1 cellular context compared by ENCODE assay signal in the genomic region with DNA sequence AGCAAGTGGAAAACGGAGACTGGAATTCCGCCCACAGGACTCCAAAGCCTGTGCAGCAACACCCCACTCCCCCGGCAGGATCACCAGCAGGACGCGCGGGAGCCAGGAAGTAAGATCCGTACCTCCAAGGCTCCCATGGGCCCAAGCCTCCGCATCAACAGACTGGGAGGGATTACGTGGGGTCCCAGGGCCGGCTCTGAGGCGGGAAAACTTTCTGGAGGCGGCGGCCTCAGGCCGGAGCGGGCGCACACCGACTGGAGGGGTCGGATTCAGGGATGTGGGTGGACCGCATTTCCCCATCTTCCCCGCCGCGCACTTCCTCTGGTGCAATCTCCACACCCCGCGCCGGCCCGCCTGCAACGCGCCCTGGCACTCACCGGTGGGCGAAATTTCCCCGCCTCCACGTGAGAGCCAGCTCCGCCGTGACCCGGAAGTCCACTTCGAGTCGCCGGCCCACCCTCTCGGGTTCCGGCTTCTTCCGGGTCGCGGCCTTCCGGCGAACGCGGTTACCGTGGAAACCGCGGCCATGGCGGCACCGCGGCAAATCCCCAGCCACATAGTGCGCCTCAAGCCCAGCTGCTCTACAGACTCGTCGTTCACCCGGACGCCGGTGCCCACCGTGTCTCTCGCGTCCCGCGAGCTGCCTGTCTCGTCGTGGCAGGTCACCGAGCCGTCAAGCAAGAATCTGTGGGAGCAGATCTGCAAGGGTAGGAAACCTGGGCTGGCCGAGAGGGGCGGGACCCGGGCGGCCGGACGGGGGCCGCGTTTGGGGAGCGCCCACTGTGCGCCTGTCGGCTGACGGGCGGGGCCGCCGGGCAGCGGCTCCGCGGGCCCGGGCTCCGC.
TF ChIP-seq lines count a peak whose summit lies in the region.

Gene IQCK, plus strand, starts transcription at position 491 of the 843 bp plus-strand sequence. Its CDS starts 36 bp downstream, at position 527.
A gene with protein sequence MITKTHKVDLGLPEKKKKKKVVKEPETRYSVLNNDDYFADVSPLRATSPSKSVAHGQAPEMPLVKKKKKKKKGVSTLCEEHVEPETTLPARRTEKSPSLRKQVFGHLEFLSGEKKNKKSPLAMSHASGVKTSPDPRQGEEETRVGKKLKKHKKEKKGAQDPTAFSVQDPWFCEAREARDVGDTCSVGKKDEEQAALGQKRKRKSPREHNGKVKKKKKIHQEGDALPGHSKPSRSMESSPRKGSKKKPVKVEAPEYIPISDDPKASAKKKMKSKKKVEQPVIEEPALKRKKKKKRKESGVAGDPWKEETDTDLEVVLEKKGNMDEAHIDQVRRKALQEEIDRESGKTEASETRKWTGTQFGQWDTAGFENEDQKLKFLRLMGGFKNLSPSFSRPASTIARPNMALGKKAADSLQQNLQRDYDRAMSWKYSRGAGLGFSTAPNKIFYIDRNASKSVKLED (minus strand): TSS at position 447 of the 843 bp plus-strand sequence. CDS start 3,192 bp downstream, outside the sequence.

TF ChIP-seq in K562, 482 proteins besides CTCF, POLR2A, EP300 and RAD21 (continued from another document and continues in another):
- TF ChIP-seq ZBTB43 (CRISPR knock-in tag; IDR thresholded peaks at IDR 0.05) (no peak), TCF15 (CRISPR knock-in tag; IDR thresholded peaks at IDR 0.05) (no peak), WHSC1 (IDR thresholded peaks at IDR 0.05; ENCODE audit: low read length) (no peak), ZNF217 (CRISPR knock-in tag; IDR thresholded peaks at IDR 0.05) (no peak), FIP1L1 (IDR thresholded peaks at IDR 0.05; ENCODE audit: low read depth, low read length, poor library complexity, severe bottlenecking) (peak; percentile 56), MTA2 (IDR thresholded peaks at IDR 0.05; ENCODE audit: low read depth) (peak; percentile 82), NR2C1 (IDR thresholded peaks at IDR 0.05) (peak; percentile 99), NR2C1 (tag; IDR thresholded peaks at IDR 0.05) (peak; percentile 99), ZKSCAN1 (IDR thresholded peaks at IDR 0.05; ENCODE audit: low read depth, low read length) (0 out of 2 replicates have a peak, but pooled peaks have one; percentile 13), KAT2B (IDR thresholded peaks at IDR 0.05; ENCODE audit: low read depth, low read length) (no peak), ZNF655 (CRISPR knock-in tag; IDR thresholded peaks at IDR 0.05) (no peak), SIRT6 (IDR thresholded peaks at IDR 0.05; ENCODE audit: low read depth, low read length) (no peak), RFX1 (IDR thresholded peaks at IDR 0.05) (peak; percentile 96), SRF (CRISPR knock-in tag; IDR thresholded peaks at IDR 0.05) (no peak), RBM14 (IDR thresholded peaks at IDR 0.05; ENCODE audit: borderline replicate concordance, insufficient read depth, low read depth, low read length) (no peak), E2F3 (CRISPR knock-in tag; IDR thresholded peaks at IDR 0.05) (0 out of 2 replicates have a peak, but pooled peaks have one; percentile 67), ZNF408 (CRISPR knock-in tag; IDR thresholded peaks at IDR 0.05; ENCODE audit: low read depth) (no peak), HINFP (tag; conservative IDR thresholded peaks at IDR 0.05; ENCODE audit: low read depth) (no peak), ZSCAN29 (IDR thresholded peaks at IDR 0.05) (no peak), HMGN3 (IDR thresholded peaks at IDR 0.05; ENCODE audit: borderline replicate concordance, extremely low read depth, insufficient read length, low read depth, low read length) (peak; percentile 83), BRD4 (IDR thresholded peaks at IDR 0.05) (0 out of 2 replicates have a peak, but pooled peaks have one; percentile 43), ATF6 (CRISPR knock-in tag; IDR thresholded peaks at IDR 0.05) (no peak; the same call in 1 of the 2 replicates), ZNF140 (CRISPR knock-in tag; IDR thresholded peaks at IDR 0.05) (no peak), CEBPG (CRISPR knock-in tag; IDR thresholded peaks at IDR 0.05) (peak; percentile 29; the same call in 1 of the 2 replicates), CEBPG (tag; conservative IDR thresholded peaks at IDR 0.05 in 1 of 2, IDR thresholded peaks at IDR 0.05 in 1 of 2) (no peak), CBX8 (IDR thresholded peaks at IDR 0.05; ENCODE audit: borderline replicate concordance, extremely low read depth, low read depth, low read length, poor library complexity, severe bottlenecking) (no peak), RAD51 (IDR thresholded peaks at IDR 0.05; ENCODE audit: borderline replicate concordance, low read depth) (no peak), CBX2 (IDR thresholded peaks at IDR 0.05; ENCODE audit: insufficient read depth, low read length, poor library complexity, severe bottlenecking) (no peak), COPS2 (conservative IDR thresholded peaks at IDR 0.05) (no peak), ZBED1 (IDR thresholded peaks at IDR 0.05) (no peak), SETDB1 (IDR thresholded peaks at IDR 0.05; ENCODE audit: low read length) (no peak), POLR2H (tag; IDR thresholded peaks at IDR 0.05; ENCODE audit: low read depth) (no peak), CUX1 (CRISPR knock-in tag; IDR thresholded peaks at IDR 0.05) (no peak), ZNF143 (CRISPR knock-in tag; IDR thresholded peaks at IDR 0.05) (no peak), TEAD2 (tag; IDR thresholded peaks at IDR 0.05) (no peak), SMAD3 (CRISPR knock-in tag; conservative IDR thresholded peaks at IDR 0.05) (no peak), NUFIP1 (IDR thresholded peaks at IDR 0.05; ENCODE audit: partially characterized antibody) (no peak)
- TF ChIP-seq, protein P1, sequence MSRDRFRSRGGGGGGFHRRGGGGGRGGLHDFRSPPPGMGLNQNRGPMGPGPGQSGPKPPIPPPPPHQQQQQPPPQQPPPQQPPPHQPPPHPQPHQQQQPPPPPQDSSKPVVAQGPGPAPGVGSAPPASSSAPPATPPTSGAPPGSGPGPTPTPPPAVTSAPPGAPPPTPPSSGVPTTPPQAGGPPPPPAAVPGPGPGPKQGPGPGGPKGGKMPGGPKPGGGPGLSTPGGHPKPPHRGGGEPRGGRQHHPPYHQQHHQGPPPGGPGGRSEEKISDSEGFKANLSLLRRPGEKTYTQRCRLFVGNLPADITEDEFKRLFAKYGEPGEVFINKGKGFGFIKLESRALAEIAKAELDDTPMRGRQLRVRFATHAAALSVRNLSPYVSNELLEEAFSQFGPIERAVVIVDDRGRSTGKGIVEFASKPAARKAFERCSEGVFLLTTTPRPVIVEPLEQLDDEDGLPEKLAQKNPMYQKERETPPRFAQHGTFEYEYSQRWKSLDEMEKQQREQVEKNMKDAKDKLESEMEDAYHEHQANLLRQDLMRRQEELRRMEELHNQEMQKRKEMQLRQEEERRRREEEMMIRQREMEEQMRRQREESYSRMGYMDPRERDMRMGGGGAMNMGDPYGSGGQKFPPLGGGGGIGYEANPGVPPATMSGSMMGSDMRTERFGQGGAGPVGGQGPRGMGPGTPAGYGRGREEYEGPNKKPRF (IDR thresholded peaks at IDR 0.05; ENCODE audit: low read depth, low read length): no peak
- TF ChIP-seq, protein P2, sequence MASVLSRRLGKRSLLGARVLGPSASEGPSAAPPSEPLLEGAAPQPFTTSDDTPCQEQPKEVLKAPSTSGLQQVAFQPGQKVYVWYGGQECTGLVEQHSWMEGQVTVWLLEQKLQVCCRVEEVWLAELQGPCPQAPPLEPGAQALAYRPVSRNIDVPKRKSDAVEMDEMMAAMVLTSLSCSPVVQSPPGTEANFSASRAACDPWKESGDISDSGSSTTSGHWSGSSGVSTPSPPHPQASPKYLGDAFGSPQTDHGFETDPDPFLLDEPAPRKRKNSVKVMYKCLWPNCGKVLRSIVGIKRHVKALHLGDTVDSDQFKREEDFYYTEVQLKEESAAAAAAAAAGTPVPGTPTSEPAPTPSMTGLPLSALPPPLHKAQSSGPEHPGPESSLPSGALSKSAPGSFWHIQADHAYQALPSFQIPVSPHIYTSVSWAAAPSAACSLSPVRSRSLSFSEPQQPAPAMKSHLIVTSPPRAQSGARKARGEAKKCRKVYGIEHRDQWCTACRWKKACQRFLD (CRISPR knock-in tag; IDR thresholded peaks at IDR 0.05): peak; percentile 54; the same call in 1 of the 2 replicates
- TF ChIP-seq, protein P3, sequence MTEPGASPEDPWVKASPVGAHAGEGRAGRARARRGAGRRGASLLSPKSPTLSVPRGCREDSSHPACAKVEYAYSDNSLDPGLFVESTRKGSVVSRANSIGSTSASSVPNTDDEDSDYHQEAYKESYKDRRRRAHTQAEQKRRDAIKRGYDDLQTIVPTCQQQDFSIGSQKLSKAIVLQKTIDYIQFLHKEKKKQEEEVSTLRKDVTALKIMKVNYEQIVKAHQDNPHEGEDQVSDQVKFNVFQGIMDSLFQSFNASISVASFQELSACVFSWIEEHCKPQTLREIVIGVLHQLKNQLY (CRISPR knock-in tag; conservative IDR thresholded peaks at IDR 0.05): no peak
